In the genomic region with DNA sequence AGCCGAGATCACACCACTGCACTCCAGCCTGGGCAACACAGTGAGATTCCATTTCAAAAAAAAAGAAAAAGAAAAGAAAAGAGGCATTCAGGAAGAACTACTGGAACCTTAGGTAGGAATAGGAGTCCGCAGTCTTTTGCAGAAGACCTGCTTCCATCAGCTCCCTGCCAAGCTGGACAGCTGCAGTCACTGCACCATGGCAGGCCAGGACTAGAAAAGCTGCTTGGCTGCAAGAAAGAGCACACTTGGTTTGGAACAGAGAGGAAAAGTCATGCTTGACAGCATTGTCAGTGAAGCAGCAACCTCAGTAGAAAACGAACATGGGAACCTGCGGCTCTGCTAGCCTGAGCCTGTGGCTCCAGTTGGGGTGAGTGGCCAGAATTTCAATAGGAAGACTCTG, we compare ENCODE assay signal across 24 cellular contexts.
DNase-seq lines count a peak whose midpoint lies in the region; ATAC-seq, FAIRE-seq and TF ChIP-seq lines count a peak whose summit lies in the region.
"Had no signal": no experiment of that assay in that cellular context is flagged by ENCODE, and none has a peak within 500 bp of the region (broad histone marks: within the 10 kb centered on the region; RNA-seq: fewer than 3 reads in every experiment).

No MANE protein-coding gene starts in this region.

- no peak for TF ChIP-seq CTCF in HepG2 (CRISPR knock-in tag; IDR thresholded peaks at IDR 0.05)
- TF ChIP-seq CTCF in right lobe of liver (IDR thresholded peaks at IDR 0.05): no peak
- no peak for TF ChIP-seq CTCF in nephron progenitor cell (IDR thresholded peaks at IDR 0.05)

- no peak for TF ChIP-seq RAD21 in HepG2 (CRISPR knock-in tag; IDR thresholded peaks at IDR 0.05)

- H3K36me3 Mint-ChIP-seq in nephron progenitor cell (ENCODE audit: low read depth): no peaks in the 10 kb centered on the region
- H3K36me3 Mint-ChIP-seq: CD8-positive, alpha-beta T cell had no signal

- CTCF ChIA-PET in HepG2 (lab: Yijun Ruan, JAX; ENCODE audit: low intra/inter-chr PET ratio, low total read pairs): no interaction called here

- in situ Hi-C loops in HepG2 (cut with HindIII; ENCODE audit: extremely low pct_ligation_motif_present, low pct_unique_long_range_greater_than_20kb): no loop called here

- no peak overlapping the region for H2AFZ ChIP-seq in HepG2 (ENCODE audit: low read length)
- H2AFZ ChIP-seq: GM23248, PC-9 had no signal

- H3K27ac ChIP-seq in HepG2 (ENCODE audit: extremely low read length, insufficient read depth, low read length): no peak overlapping the region
- no peak overlapping the region for H3K27ac ChIP-seq in right lobe of liver
- H3K27ac ChIP-seq: C4-2B, GM23248, KMS-11, PC-9 had no signal

- peaks cover 9% of the 10 kb centered on the region for H3K27me3 Mint-ChIP-seq in nephron progenitor cell (ENCODE audit: low read depth, poor library complexity)

- H3K4me3 ChIP-seq in HepG2 (replicated peaks in 1 of 3; ENCODE audit: insufficient read depth in 1 of 3, low read depth in 2 of 3, low read length in 3 of 3): no peak overlapping the region
- no peak overlapping the region for H3K4me3 ChIP-seq in right lobe of liver
- H3K4me3 ChIP-seq: GM23248, HAP-1, PC-9 had no signal

- DNase-seq in HepG2 (ENCODE audit: low spot score): no peak
- DNase-seq in right lobe of liver: no peak
- peak; percentile 1 for DNase-seq in NCI-H446 treated with DMSO at 0.1 percent for 48 hours (lab: John Stamatoyannopoulos, UW)
- no peak for DNase-seq in nephron progenitor cell
- DNase-seq in Right ventricle myocardium inferior (ENCODE audit: missing footprints): no peak
- DNase-seq in NCI-H2171 treated with DMSO at 0.1 percent for 48 hours (lab: John Stamatoyannopoulos, UW): no peak
- DNase-seq in GM03348 (ENCODE audit: low spot score): no peak
- DNase-seq: Caco-2; CD8-positive, alpha-beta T cell; GM23248; IMR-90; MM.1S; NCI-H2029; NCI-H226; NCI-H510A treated with DMSO at 0.1 percent for 48 hours; NCI-H748 treated with DMSO at 0.1 percent for 48 hours; PC-9; RPMI8226; SHP77 had no signal

- H3K27ac Mint-ChIP-seq in nephron progenitor cell: peak overlapping the region; percentile 92
- H3K27ac Mint-ChIP-seq: B cell; CD8-positive, alpha-beta T cell had no signal

- H3K4me2 ChIP-seq in HepG2 (ENCODE audit: low read depth, low read length): peak overlapping the region; percentile 70
- H3K4me2 ChIP-seq: KMS-11, PC-9 had no signal

- no peaks in the 10 kb centered on the region for H4K20me1 ChIP-seq in HepG2 (ENCODE audit: insufficient read depth, low read length)

- intact Hi-C loops in HepG2 (cut with micrococcal nuclease; ENCODE audit: unreplicated experiment): no loop called here
- intact Hi-C loops in right lobe of liver (cut with DNase I): no loop called here
- intact Hi-C loops in Right ventricle myocardium inferior (cut with DNase I): no loop called here

- H3K9me3 ChIP-seq in HepG2 (ENCODE audit: low read length) (no peaks in the 10 kb centered on the region), right lobe of liver (no peaks in the 10 kb centered on the region)
- H3K9me3 ChIP-seq: HAP-1 had no signal

- no peaks in the 10 kb centered on the region for H3K79me2 ChIP-seq in HepG2 (ENCODE audit: insufficient read depth, low read length)

- peaks cover 0 to 3% of the 10 kb centered on the region in 2 experiments; a peak in 2 of 5 replicates for H3K27me3 ChIP-seq in HepG2 (ENCODE audit: control insufficient read depth in 1 of 2, insufficient read depth in 2 of 2, low read length in 2 of 2)
- no peaks in the 10 kb centered on the region for H3K27me3 ChIP-seq in right lobe of liver

- TF ChIP-seq POLR2A in HepG2 (IDR thresholded peaks at IDR 0.05; ENCODE audit: insufficient read depth in 1 of 2, low read depth in 2 of 2, low read length in 2 of 2) (no peak), right lobe of liver (IDR thresholded peaks at IDR 0.05) (no peak)

- no peak overlapping the region for H3K4me3 Mint-ChIP-seq in nephron progenitor cell
- H3K4me3 Mint-ChIP-seq: B cell; CD8-positive, alpha-beta T cell had no signal

- POLR2A ChIA-PET in HepG2 (lab: Yijun Ruan, JAX): no interaction called here

- peaks cover 14% of the 10 kb centered on the region for H3K4me1 ChIP-seq in HepG2 (ENCODE audit: insufficient read depth, low read length)
- H3K4me1 ChIP-seq in right lobe of liver: no peaks in the 10 kb centered on the region
- H3K4me1 ChIP-seq: Caco-2, HAP-1 had no signal

- H3K4me1 Mint-ChIP-seq in nephron progenitor cell: peaks cover 16% of the 10 kb centered on the region
- H3K4me1 Mint-ChIP-seq: B cell had no signal

- H3K36me3 ChIP-seq in HepG2 (replicated peaks in 1 of 2; ENCODE audit: control insufficient read depth in 1 of 2, insufficient read depth in 2 of 2, low read length in 2 of 2) (no peaks in the 10 kb centered on the region), right lobe of liver (no peaks in the 10 kb centered on the region)
- H3K36me3 ChIP-seq: HAP-1 had no signal

- H3K9me3 Mint-ChIP-seq in nephron progenitor cell: peaks cover 10% of the 10 kb centered on the region

- ATAC-seq in HepG2 (peak; percentile 54; the same call in 2 of the 3 replicates), right lobe of liver (no peak), Right ventricle myocardium inferior (no peak)
- ATAC-seq: CD8-positive, alpha-beta T cell had no signal

- TF ChIP-seq EP300 in HepG2 (IDR thresholded peaks at IDR 0.05; ENCODE audit: low read depth in 2 of 2, low read length in 2 of 2) (no peak), HepG2 (CRISPR knock-in tag; IDR thresholded peaks at IDR 0.05; ENCODE audit: borderline replicate concordance) (no peak)

- FAIRE-seq in HepG2 (lab: Jason Lieb, UNC): no peak
- FAIRE-seq: GM18507 had no signal

- 43% methylated on average over 4 of the region's 4 CpGs for WGBS in HepG2 (ENCODE audit: low lambda C conversion rate)
- WGBS in right lobe of liver (ENCODE audit: insufficient coverage, low coverage, low lambda C conversion rate, missing lambda C conversion rate): 57% methylated on average over 4 of the region's 4 CpGs

- BruUV-seq in HepG2 (replicated peaks; lab: Mats Ljungman, UMichigan): no TSS peak

- H3K9ac ChIP-seq in HepG2 (ENCODE audit: insufficient read depth, low read depth, low read length): no peak overlapping the region
- H3K9ac ChIP-seq: GM23248, KMS-11 had no signal

TF ChIP-seq in HepG2, 621 proteins besides CTCF, POLR2A, EP300 and RAD21:
- TF ChIP-seq BORCS8-MEF2B (CRISPR knock-in tag; IDR thresholded peaks at IDR 0.05) (no peak), ZNF598 (CRISPR knock-in tag; IDR thresholded peaks at IDR 0.05; ENCODE audit: borderline replicate concordance) (no peak)
- TF ChIP-seq, protein P1, sequence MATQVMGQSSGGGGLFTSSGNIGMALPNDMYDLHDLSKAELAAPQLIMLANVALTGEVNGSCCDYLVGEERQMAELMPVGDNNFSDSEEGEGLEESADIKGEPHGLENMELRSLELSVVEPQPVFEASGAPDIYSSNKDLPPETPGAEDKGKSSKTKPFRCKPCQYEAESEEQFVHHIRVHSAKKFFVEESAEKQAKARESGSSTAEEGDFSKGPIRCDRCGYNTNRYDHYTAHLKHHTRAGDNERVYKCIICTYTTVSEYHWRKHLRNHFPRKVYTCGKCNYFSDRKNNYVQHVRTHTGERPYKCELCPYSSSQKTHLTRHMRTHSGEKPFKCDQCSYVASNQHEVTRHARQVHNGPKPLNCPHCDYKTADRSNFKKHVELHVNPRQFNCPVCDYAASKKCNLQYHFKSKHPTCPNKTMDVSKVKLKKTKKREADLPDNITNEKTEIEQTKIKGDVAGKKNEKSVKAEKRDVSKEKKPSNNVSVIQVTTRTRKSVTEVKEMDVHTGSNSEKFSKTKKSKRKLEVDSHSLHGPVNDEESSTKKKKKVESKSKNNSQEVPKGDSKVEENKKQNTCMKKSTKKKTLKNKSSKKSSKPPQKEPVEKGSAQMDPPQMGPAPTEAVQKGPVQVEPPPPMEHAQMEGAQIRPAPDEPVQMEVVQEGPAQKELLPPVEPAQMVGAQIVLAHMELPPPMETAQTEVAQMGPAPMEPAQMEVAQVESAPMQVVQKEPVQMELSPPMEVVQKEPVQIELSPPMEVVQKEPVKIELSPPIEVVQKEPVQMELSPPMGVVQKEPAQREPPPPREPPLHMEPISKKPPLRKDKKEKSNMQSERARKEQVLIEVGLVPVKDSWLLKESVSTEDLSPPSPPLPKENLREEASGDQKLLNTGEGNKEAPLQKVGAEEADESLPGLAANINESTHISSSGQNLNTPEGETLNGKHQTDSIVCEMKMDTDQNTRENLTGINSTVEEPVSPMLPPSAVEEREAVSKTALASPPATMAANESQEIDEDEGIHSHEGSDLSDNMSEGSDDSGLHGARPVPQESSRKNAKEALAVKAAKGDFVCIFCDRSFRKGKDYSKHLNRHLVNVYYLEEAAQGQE (IDR thresholded peaks at IDR 0.05; ENCODE audit: borderline replicate concordance in 1 of 2, low read depth in 1 of 2, low read length in 2 of 2): peak in 1 of 2 experiments; percentile 72; a peak in 3 of 4 replicates
